Comparison of ENCODE assay signal across 15 cellular contexts in the genomic region with DNA sequence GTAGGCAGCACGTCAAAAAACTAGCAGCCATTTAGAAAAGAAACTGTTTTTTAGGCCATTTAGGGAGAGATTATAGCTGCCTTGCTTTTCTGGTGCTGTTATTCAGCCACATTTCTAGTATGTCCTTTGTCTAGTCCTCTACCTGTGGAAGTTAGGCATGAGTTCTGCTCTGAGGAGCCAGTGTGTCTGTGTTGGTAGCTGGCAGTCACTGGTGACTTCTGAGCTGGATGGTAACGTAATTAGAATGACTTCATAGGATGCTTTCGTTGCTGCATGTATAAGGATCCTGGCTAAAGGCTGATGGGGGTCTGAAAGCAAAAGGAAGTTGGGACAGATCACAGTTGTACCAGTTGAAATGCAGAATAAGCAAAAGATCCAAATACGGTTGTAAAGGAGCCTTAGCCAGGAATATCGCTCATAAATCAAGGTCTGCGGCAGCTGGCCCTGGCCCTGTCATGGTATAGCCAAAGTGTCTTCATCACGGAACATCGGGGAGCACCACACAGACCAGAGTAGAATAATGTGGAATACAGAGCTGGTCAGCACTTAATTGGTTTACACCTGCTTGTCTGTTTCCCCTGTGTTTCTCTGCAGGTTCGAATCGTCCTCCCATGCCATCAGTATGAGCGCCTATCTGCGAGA.
DNase-seq lines count a peak whose midpoint lies in the region; ATAC-seq, FAIRE-seq and TF ChIP-seq lines count a peak whose summit lies in the region.
"Had no signal": no experiment of that assay in that cellular context is flagged by ENCODE, and none has a peak within 500 bp of the region (broad histone marks: within the 10 kb centered on the region; RNA-seq: fewer than 3 reads in every experiment).

No MANE protein-coding gene starts in this region.

- peak; percentile 33 for FAIRE-seq in GM12892 (lab: Jason Lieb, UNC)
- FAIRE-seq: G401.6, GM18507, K562 had no signal

- peaks cover 54 to 95% (median 83%) of the 10 kb centered on the region in 10 experiments for H3K4me1 ChIP-seq in BLaER1 treated with 17β-estradiol and CSF1 and Interleukin-3, amounts not matched to agents 10 nM and 100 nM
- H3K4me1 ChIP-seq in psoas muscle = peaks cover 16% of the 10 kb centered on the region

- H3K27ac ChIP-seq in BLaER1 treated with 17β-estradiol and CSF1 and Interleukin-3, amounts not matched to agents 10 nM and 100 nM = peak overlapping the region in 2 of 11 experiments; percentile 6 to 32; a peak in 1 of 22 replicates
- no peak overlapping the region for H3K27ac ChIP-seq in psoas muscle

- TF ChIP-seq CTCF in psoas muscle (IDR thresholded peaks at IDR 0.05) = no peak

- WGBS in psoas muscle, 3 donors = 54 to 71% (median 59%) methylated on average over 12 of the region's 12 CpGs

- H3K36me3 ChIP-seq in BLaER1 treated with 17β-estradiol and CSF1 and Interleukin-3, amounts not matched to agents 10 nM and 100 nM = peaks cover 0 to 32% (median 13%) of the 10 kb centered on the region in 11 experiments; a peak in 14 of 22 replicates
- H3K36me3 ChIP-seq in psoas muscle (ENCODE audit: insufficient read depth in 1 of 2, low read depth in 1 of 2) = peaks cover 0 to 4% of the 10 kb centered on the region in 2 donors
- H3K36me3 ChIP-seq: MG63 had no signal

- no peak overlapping the region for H3K9ac ChIP-seq in BLaER1 treated with 17β-estradiol and CSF1 and Interleukin-3, amounts not matched to agents 10 nM and 100 nM

- peaks cover 0 to 17% (median under 1%) of the 10 kb centered on the region in 11 experiments; a peak in 7 of 22 replicates for H3K9me3 ChIP-seq in BLaER1 treated with 17β-estradiol and CSF1 and Interleukin-3, amounts not matched to agents 10 nM and 100 nM (replicated peaks in 1 of 11)
- no peaks in the 10 kb centered on the region for H3K9me3 ChIP-seq in psoas muscle
- H3K9me3 ChIP-seq: MG63 had no signal

- no peaks in the 10 kb centered on the region for H3K27me3 ChIP-seq in BLaER1 treated with 17β-estradiol and CSF1 and Interleukin-3, amounts not matched to agents 10 nM and 100 nM
- H3K27me3 ChIP-seq in psoas muscle (ENCODE audit: insufficient read depth in 3 of 3, low read length in 2 of 3) = no peaks in the 10 kb centered on the region
- H3K27me3 ChIP-seq: MG63 had no signal

- intact Hi-C loops in psoas muscle (cut with DNase I) = no loop called here

- H4K20me1 ChIP-seq in BLaER1 treated with 17β-estradiol and CSF1 and Interleukin-3, amounts not matched to agents 10 nM and 100 nM = peaks cover 0 to 46% (median 0%) of the 10 kb centered on the region in 11 experiments; a peak in 3 of 22 replicates

- H3K4me3 ChIP-seq in BLaER1 treated with 17β-estradiol and CSF1 and Interleukin-3, amounts not matched to agents 10 nM and 100 nM = no peak overlapping the region
- no peak overlapping the region for H3K4me3 ChIP-seq in psoas muscle
- H3K4me3 ChIP-seq: GM23338, K562, MG63 had no signal

- ATAC-seq in psoas muscle = peak; percentile 54 to 82 (median 70)
- ATAC-seq: GM23338, K562 had no signal

- DNase-seq in GM12892 (ENCODE audit: insufficient read length) (no peak), SK-N-DZ (ENCODE audit: low spot score) (peak; percentile 15), psoas muscle (peak in 1 of 2 donors; percentile 52), Kasumi-1 (lab: John Stamatoyannopoulos, UW) (no peak), amniotic stem cell (lab: John Stamatoyannopoulos, UW) (no peak), HCEC 1CT (no peak)
- DNase-seq: MG63, NCI-H1694, RPMI8226, SW 1271 had no signal

- no peak for TF ChIP-seq POLR2A in GM12892 (IDR thresholded peaks at IDR 0.05; ENCODE audit: low read depth, low read length)

- peak overlapping the region in 8 of 11 experiments; percentile 26 to 88 (median 64); a peak in 14 of 22 replicates for H3K4me2 ChIP-seq in BLaER1 treated with 17β-estradiol and CSF1 and Interleukin-3, amounts not matched to agents 10 nM and 100 nM
- H3K4me2 ChIP-seq: GM23338 had no signal
